Comparison of ENCODE assay signal across 25 cellular contexts in genomic region chr2:30298302-30298701, GRCh38.
DNase-seq lines count a peak whose midpoint lies in the region; ATAC-seq, FAIRE-seq and TF ChIP-seq lines count a peak whose summit lies in the region.
"Had no signal": no experiment of that assay in that cellular context is flagged by ENCODE, and none has a peak within 500 bp of the region (broad histone marks: within the 10 kb centered on the region; RNA-seq: fewer than 3 reads in every experiment).

No MANE protein-coding gene starts in this region.

- in situ Hi-C loops in GM12878 (cut with MboI), result no loop called here

- H3K9me3 ChIP-seq in GM12878 (replicated peaks; ENCODE audit: control insufficient read depth, insufficient read depth, low read length) (no peaks in the 10 kb centered on the region; the same call in 1 of the 3 replicates), tibial artery (no peaks in the 10 kb centered on the region)
- H3K9me3 ChIP-seq: prostate gland, stomach had no signal

- no peak for TF ChIP-seq RAD21 in GM12878 (IDR thresholded peaks at IDR 0.05; ENCODE audit: insufficient read depth, low read depth, low read length)

- no peak for FAIRE-seq in GM12878 (lab: Jason Lieb, UNC)
- FAIRE-seq: H54 had no signal

- TF ChIP-seq CTCF in GM12878 (IDR thresholded peaks at IDR 0.05 in 2 of 3, conservative IDR thresholded peaks at IDR 0.05 in 1 of 3; ENCODE audit: control insufficient read depth in 2 of 3, extremely low read depth in 1 of 3, insufficient read depth in 1 of 3, low read depth in 3 of 3, low read length in 3 of 3) (no peak), tibial artery (IDR thresholded peaks at IDR 0.05) (no peak)

- POLR2A ChIA-PET in GM12878 (lab: Charles Lee), result interaction anchor here (1.0 to 1.4 kb wide), 3 partner anchors 10 to 40 kb away, joined by 3 to 4 read pairs (median 3); no protein-coding TSS in a partner anchor

- no TSS peak for BruUV-seq in GM12878 (replicated peaks; lab: Mats Ljungman, UMichigan)

- no peak overlapping the region for H3K9ac ChIP-seq in GM12878 (ENCODE audit: control insufficient read depth, insufficient read depth, low read length)

- intact Hi-C loops in GM12878 (cut with micrococcal nuclease; ENCODE audit: unreplicated experiment) (no loop called here), tibial artery (cut with DNase I; ENCODE audit: low total_unique reads) (no loop called here)

- H3K79me2 ChIP-seq in GM12878 (ENCODE audit: control insufficient read depth, insufficient read depth, low read length), result no peaks in the 10 kb centered on the region
- H3K79me2 ChIP-seq: hepatocyte had no signal

- RAD21 ChIA-PET in GM12878 (lab: Charles Lee; ENCODE audit: unreplicated experiment), result interaction anchor here (1.0 kb wide), 1 partner anchor 37 kb away, joined by 4 read pairs; no protein-coding TSS in a partner anchor

- TF ChIP-seq POLR2A in GM12878 (IDR thresholded peaks at IDR 0.05; ENCODE audit: low read depth, low read length), result no peak

- DNase-seq in NOMO-1 treated with DMSO at 0.1 percent for 48 hours (lab: John Stamatoyannopoulos, UW; ENCODE audit: unreplicated experiment) (peak; percentile 26), NOMO-1 (lab: John Stamatoyannopoulos, UW; ENCODE audit: unreplicated experiment in 2 of 2) (no peak), GM12878 (ENCODE audit: low read depth, low spot score) (no peak), NCI-H2107 treated with DMSO at 0.1 percent for 48 hours (lab: John Stamatoyannopoulos, UW; ENCODE audit: unreplicated experiment) (no peak), DMS153 (lab: John Stamatoyannopoulos, UW) (no peak), tibial artery (no peak)
- DNase-seq: activated CD4-positive, alpha-beta T cell treated with anti-CD3 and anti-CD28 coated beads for 1 hour; activated CD8-positive, alpha-beta memory T cell treated with anti-CD3 and anti-CD28 coated beads, Interleukin-2, amount 50 U/mL, for 4 hours; activated naive CD4-positive, alpha-beta T cell treated with anti-CD3 and anti-CD28 coated beads, Interleukin-2, amount 50 U/mL, for 16 hours; AML-193; cerebellar nuclear complex; left ventricle myocardium superior; NCI-H1105 treated with DMSO at 0.1 percent for 48 hours; NCI-H2081; NCI-H524 treated with DMSO at 0.1 percent for 48 hours; stimulated activated CD4-positive, alpha-beta T cell treated with anti-CD3 and anti-CD28 coated beads, Interleukin-2, amount 100 ng/mL, for 24 hours; stomach had no signal

- H3K27ac ChIP-seq in GM12878 (ENCODE audit: control insufficient read depth, insufficient read depth) (no peak overlapping the region), tibial artery (no peak overlapping the region)
- H3K27ac ChIP-seq: 22Rv1, epithelial cell of prostate, hepatocyte, prostate gland, stomach had no signal

- H3K4me1 ChIP-seq in GM12878 (ENCODE audit: control insufficient read depth, insufficient read depth, low read length) (peaks cover 3% of the 10 kb centered on the region; the same call in 1 of the 2 replicates), tibial artery (peaks cover 0 to 28% (median 5%) of the 10 kb centered on the region in 4 donors)
- H3K4me1 ChIP-seq: prostate gland had no signal

- TF ChIP-seq EP300 in GM12878 (IDR thresholded peaks at IDR 0.05; ENCODE audit: borderline replicate concordance in 1 of 2, control insufficient read depth in 1 of 2, low read depth in 2 of 2, low read length in 2 of 2), result no peak

- no peaks in the 10 kb centered on the region for H4K20me1 ChIP-seq in GM12878 (ENCODE audit: control insufficient read depth, insufficient read depth)

- H3K36me3 ChIP-seq in GM12878 (ENCODE audit: control insufficient read depth in 2 of 2, insufficient read depth in 2 of 2, low read length in 1 of 2) (no peaks in the 10 kb centered on the region), tibial artery (no peaks in the 10 kb centered on the region)
- H3K36me3 ChIP-seq: prostate gland, stomach had no signal

- 18% methylated on average over 6 of the region's 6 CpGs for WGBS in GM12878 (ENCODE audit: insufficient coverage, insufficient replicate concordance, low lambda C conversion rate, missing lambda C conversion rate)

- H3K4me2 ChIP-seq in GM12878 (ENCODE audit: control insufficient read depth, insufficient read depth), result no peak overlapping the region
- H3K4me2 ChIP-seq: hepatocyte had no signal

- H3K4me3 ChIP-seq in GM12878 (no peak overlapping the region), tibial artery (no peak overlapping the region)
- H3K4me3 ChIP-seq: hepatocyte, prostate gland, stomach had no signal

- SMC1A ChIA-PET in GM12878 (lab: Charles Lee; ENCODE audit: uncharacterized antibody, unreplicated experiment), result interaction anchor here (1.0 to 1.8 kb wide), 6 partner anchors 11 to 89 kb away, joined by 3 to 15 read pairs (median 4); no protein-coding TSS in a partner anchor

- CTCF ChIA-PET in GM12878 (lab: Yijun Ruan, JAX), result interaction anchor here (0.5 to 1.6 kb wide), 5 partner anchors 10 to 417 kb away, joined by 3 to 10 read pairs (median 4); no protein-coding TSS in a partner anchor

- no peak overlapping the region for H2AFZ ChIP-seq in GM12878 (ENCODE audit: control insufficient read depth, low read depth, low read length)
- H2AFZ ChIP-seq: hepatocyte had no signal

- H3K27me3 ChIP-seq in GM12878 (replicated peaks in 1 of 2; ENCODE audit: control insufficient read depth in 2 of 2, insufficient read depth in 2 of 2, low read length in 1 of 2) (no peaks in the 10 kb centered on the region), tibial artery (no peaks in the 10 kb centered on the region)
- H3K27me3 ChIP-seq: hepatocyte, stomach had no signal

- ATAC-seq in GM18502 (IDR thresholded peaks at IDR 0.05; ENCODE audit: poor library complexity, unreplicated experiment) (peak; percentile 75), HG03159 (IDR thresholded peaks at IDR 0.05; ENCODE audit: unreplicated experiment) (peak; percentile 71), GM12878 (peak; percentile 44; the same call in 1 of the 3 replicates)
- ATAC-seq: left ventricle myocardium superior, Right ventricle myocardium inferior had no signal

TF ChIP-seq in GM12878, 131 proteins besides CTCF, POLR2A, EP300 and RAD21 (continues in another document):
- TF ChIP-seq ATF3 (IDR thresholded peaks at IDR 0.05; ENCODE audit: borderline replicate concordance, extremely low read depth, low read depth, low read length) (no peak), EED (IDR thresholded peaks at IDR 0.05; ENCODE audit: low read depth) (0 out of 2 replicates have a peak, but pooled peaks have one; percentile 19), ZNF207 (IDR thresholded peaks at IDR 0.05; ENCODE audit: borderline replicate concordance) (no peak), HDAC2 (IDR thresholded peaks at IDR 0.05) (no peak), RBBP5 (conservative IDR thresholded peaks at IDR 0.05) (no peak), NFIC (IDR thresholded peaks at IDR 0.05; ENCODE audit: low read depth, low read length) (peak; percentile 34; the same call in 1 of the 2 replicates), TCF7 (IDR thresholded peaks at IDR 0.05; ENCODE audit: borderline replicate concordance) (no peak), KDM1A (IDR thresholded peaks at IDR 0.05; ENCODE audit: borderline replicate concordance) (no peak), CHD1 (IDR thresholded peaks at IDR 0.05; ENCODE audit: low read depth, low read length) (no peak), LARP7 (IDR thresholded peaks at IDR 0.05) (no peak), MYC (IDR thresholded peaks at IDR 0.05; ENCODE audit: insufficient read depth, insufficient read length, insufficient replicate concordance, low read length, severe bottlenecking) (no peak), CUX1 (IDR thresholded peaks at IDR 0.05; ENCODE audit: insufficient replicate concordance, low read depth, low read length) (no peak), SMARCA5 (IDR thresholded peaks at IDR 0.05) (no peak), PML (IDR thresholded peaks at IDR 0.05; ENCODE audit: low read length) (no peak)
